17 cellular contexts compared by ENCODE assay signal in genomic region chr1:43621861-43622260, GRCh38. TPM values are rescaled to one million over a fixed set of nuclear protein-coding genes. Genes with fewer than 3 reads are reported as not detected.
A peak's percentile ranks its signal among the peaks of the same experiment; 100 is the strongest.
DNase-seq lines count a peak whose midpoint lies in the region; ATAC-seq and TF ChIP-seq lines count a peak whose summit lies in the region.
"Had no signal": no experiment of that assay in that cellular context is flagged by ENCODE, and none has a peak within 500 bp of the region (broad histone marks: within the 10 kb centered on the region; RNA-seq: fewer than 3 reads in every experiment).

No MANE protein-coding gene starts in this region.

- no peaks in the 10 kb centered on the region for H3K27me3 ChIP-seq in BLaER1 treated with 17β-estradiol and CSF1 and Interleukin-3, amounts not matched to agents 10 nM and 100 nM
- H3K27me3 ChIP-seq in lower lobe of right lung (ENCODE audit: low read depth) (no peaks in the 10 kb centered on the region), smooth muscle cell (ENCODE audit: low read depth) (no peaks in the 10 kb centered on the region)
- H3K27me3 ChIP-seq: Peyer's patch had no signal

- no peaks in the 10 kb centered on the region for H3K79me2 ChIP-seq in smooth muscle cell (ENCODE audit: low read depth)

- peaks cover 0 to 49% (median 29%) of the 10 kb centered on the region in 11 experiments; a peak in 10 of 22 replicates for H3K36me3 ChIP-seq in BLaER1 treated with 17β-estradiol and CSF1 and Interleukin-3, amounts not matched to agents 10 nM and 100 nM
- H3K36me3 ChIP-seq in lower lobe of right lung (peaks cover 63% of the 10 kb centered on the region), smooth muscle cell (ENCODE audit: low read depth) (no peaks in the 10 kb centered on the region)

- no peaks in the 10 kb centered on the region for H3K9me3 ChIP-seq in BLaER1 treated with 17β-estradiol and CSF1 and Interleukin-3, amounts not matched to agents 10 nM and 100 nM (replicated peaks in 1 of 11)
- no peaks in the 10 kb centered on the region for H3K9me3 ChIP-seq in lower lobe of right lung
- no peaks in the 10 kb centered on the region for H3K9me3 ChIP-seq in smooth muscle cell (replicated peaks; ENCODE audit: low read depth)
- H3K9me3 ChIP-seq: Peyer's patch had no signal

- H4K20me1 ChIP-seq in BLaER1 treated with 17β-estradiol and CSF1 and Interleukin-3, amounts not matched to agents 10 nM and 100 nM, result no peaks in the 10 kb centered on the region; a peak in 2 of 22 replicates
- H4K20me1 ChIP-seq in smooth muscle cell (ENCODE audit: low read depth), result peaks cover 5% of the 10 kb centered on the region

- H3K4me3 ChIP-seq in BLaER1 treated with 17β-estradiol and CSF1 and Interleukin-3, amounts not matched to agents 10 nM and 100 nM, result no peak overlapping the region
- H3K4me3 ChIP-seq in lower lobe of right lung, result no peak overlapping the region
- H3K4me3 ChIP-seq in smooth muscle cell, result no peak overlapping the region
- H3K4me3 ChIP-seq: Peyer's patch had no signal

- POLR2A ChIA-PET in WTC11 (lab: Charles Lee), result no interaction called here

- CTCF ChIA-PET in WTC11 (lab: Charles Lee), result no interaction called here

- no peaks in the 10 kb centered on the region for H3F3A ChIP-seq in smooth muscle cell (ENCODE audit: low read depth)

- H3K4me3 Mint-ChIP-seq in WTC11, result no peak overlapping the region
- H3K4me3 Mint-ChIP-seq: CD4-positive, CD25-positive, alpha-beta regulatory T cell had no signal

- 89% methylated on average over 18 of the region's 18 CpGs for WGBS in smooth muscle cell (ENCODE audit: low lambda C conversion rate)

- H3K27ac Mint-ChIP-seq in WTC11, result no peak overlapping the region
- H3K27ac Mint-ChIP-seq: CD4-positive, CD25-positive, alpha-beta regulatory T cell had no signal

- no peaks in the 10 kb centered on the region for H3K27me3 Mint-ChIP-seq in WTC11 (ENCODE audit: low read depth)

- DNase-seq in cerebellum (ENCODE audit: low spot score) (peak; percentile 8), lower lobe of right lung (peak; percentile 18), smooth muscle cell (lab: John Stamatoyannopoulos, UW; ENCODE audit: unreplicated experiment) (no peak), NCI-H128 (lab: John Stamatoyannopoulos, UW; ENCODE audit: unreplicated experiment) (no peak), WTC11 (ENCODE audit: low spot score) (no peak)
- DNase-seq: Calu3; CD4-positive, CD25-positive, alpha-beta regulatory T cell; DMS79; Karpas-422; NCI-H1105 treated with DMSO at 0.1 percent for 48 hours; NCI-H2029; NCI-H2171 treated with DMSO at 0.1 percent for 48 hours; NCI-H774; Peyer's patch; SHP77 had no signal

- no peak overlapping the region for H3K27ac ChIP-seq in BLaER1 treated with 17β-estradiol and CSF1 and Interleukin-3, amounts not matched to agents 10 nM and 100 nM
- H3K27ac ChIP-seq in lower lobe of right lung, result no peak overlapping the region
- H3K27ac ChIP-seq in smooth muscle cell (ENCODE audit: low read depth), result peak overlapping the region; percentile 43
- H3K27ac ChIP-seq: Peyer's patch had no signal

- no peak for TF ChIP-seq CTCF in lower lobe of right lung (IDR thresholded peaks at IDR 0.05)
- TF ChIP-seq CTCF in smooth muscle cell (IDR thresholded peaks at IDR 0.05; ENCODE audit: borderline replicate concordance, insufficient read depth, poor library complexity, severe bottlenecking), result no peak
- no peak for TF ChIP-seq CTCF in WTC11 (IDR thresholded peaks at IDR 0.05)

- ATAC-seq in lower lobe of right lung, result peak in 1 of 2 donors; percentile 10
- no peak for ATAC-seq in WTC11
- no peak for ATAC-seq in GM18498 (IDR thresholded peaks at IDR 0.05; ENCODE audit: unreplicated experiment)

- peak overlapping the region in 6 of 11 experiments; percentile 5 to 49 (median 36); a peak in 9 of 22 replicates for H3K4me2 ChIP-seq in BLaER1 treated with 17β-estradiol and CSF1 and Interleukin-3, amounts not matched to agents 10 nM and 100 nM
- peak overlapping the region; percentile 45 for H3K4me2 ChIP-seq in smooth muscle cell

- H3K4me1 ChIP-seq in BLaER1 treated with 17β-estradiol and CSF1 and Interleukin-3, amounts not matched to agents 10 nM and 100 nM, result peaks cover 7 to 14% (median 13%) of the 10 kb centered on the region in 10 experiments; a peak in 18 of 20 replicates
- no peaks in the 10 kb centered on the region for H3K4me1 ChIP-seq in lower lobe of right lung
- no peaks in the 10 kb centered on the region for H3K4me1 ChIP-seq in smooth muscle cell (ENCODE audit: low read depth)
- H3K4me1 ChIP-seq: Peyer's patch had no signal

- no peaks in the 10 kb centered on the region for H3K9me3 Mint-ChIP-seq in WTC11

- H3K9ac ChIP-seq in BLaER1 treated with 17β-estradiol and CSF1 and Interleukin-3, amounts not matched to agents 10 nM and 100 nM, result peak overlapping the region in 1 of 11 experiments; percentile 33; a peak in 1 of 22 replicates
- H3K9ac ChIP-seq in smooth muscle cell (ENCODE audit: low read depth), result no peak overlapping the region

- H3K36me3 Mint-ChIP-seq in WTC11, result peaks cover 52% of the 10 kb centered on the region

- intact Hi-C loops in lower lobe of right lung (cut with DNase I), result no loop called here

- no peaks in the 10 kb centered on the region for H3K4me1 Mint-ChIP-seq in WTC11

- H2AFZ ChIP-seq in smooth muscle cell (ENCODE audit: low read depth), result no peak overlapping the region

TF ChIP-seq in WTC11, 78 proteins besides CTCF, POLR2A, EP300 and RAD21:
- TF ChIP-seq ZNF138 (CRISPR knock-in tag; conservative IDR thresholded peaks at IDR 0.05) (no peak), MLX (CRISPR knock-in tag; IDR thresholded peaks at IDR 0.05) (no peak), NR1H2 (CRISPR knock-in tag; IDR thresholded peaks at IDR 0.05) (no peak), CDX4 (CRISPR knock-in tag; IDR thresholded peaks at IDR 0.05; ENCODE audit: borderline replicate concordance) (no peak), ZNF396 (CRISPR knock-in tag; IDR thresholded peaks at IDR 0.05; ENCODE audit: borderline replicate concordance) (no peak), MAX (CRISPR knock-in tag; IDR thresholded peaks at IDR 0.05) (no peak), ESRRA (CRISPR knock-in tag; IDR thresholded peaks at IDR 0.05; ENCODE audit: borderline replicate concordance) (no peak), E2F4 (CRISPR knock-in tag; IDR thresholded peaks at IDR 0.05; ENCODE audit: borderline replicate concordance, low read depth) (no peak), ZNF423 (CRISPR knock-in tag; IDR thresholded peaks at IDR 0.05) (no peak)
TF ChIP-seq in WTC11: peak in this region for 0.

RNA-seq across cellular contexts. Expression of gene KDM4A, which starts 28.1 kb away (rescaled TPM):
- 43.4 TPM for total RNA-seq in cerebellum
- 41.9 TPM for total RNA-seq in lower lobe of right lung
- total RNA-seq in smooth muscle cell, result 19.3 and 24.5 TPM in 2 replicates
- polyA plus RNA-seq in smooth muscle cell, result 17.8 and 20.6 TPM in 2 replicates
- 76.5 to 78.3 TPM (median 76.7 TPM) in 3 replicates for total RNA-seq in WTC11 (2021)

Comparison
In these comparisons a context has a peak if more than half of its experiments do, and no peak if none do; other contexts are left out.
1. DNase-seq: peak in cerebellum (single experiment) and lower lobe of right lung (single experiment); none in smooth muscle cell (single experiment), NCI-H128 (single experiment) and WTC11 (single experiment).